ENCODE assay signal across 8 cellular contexts in the genomic region with DNA sequence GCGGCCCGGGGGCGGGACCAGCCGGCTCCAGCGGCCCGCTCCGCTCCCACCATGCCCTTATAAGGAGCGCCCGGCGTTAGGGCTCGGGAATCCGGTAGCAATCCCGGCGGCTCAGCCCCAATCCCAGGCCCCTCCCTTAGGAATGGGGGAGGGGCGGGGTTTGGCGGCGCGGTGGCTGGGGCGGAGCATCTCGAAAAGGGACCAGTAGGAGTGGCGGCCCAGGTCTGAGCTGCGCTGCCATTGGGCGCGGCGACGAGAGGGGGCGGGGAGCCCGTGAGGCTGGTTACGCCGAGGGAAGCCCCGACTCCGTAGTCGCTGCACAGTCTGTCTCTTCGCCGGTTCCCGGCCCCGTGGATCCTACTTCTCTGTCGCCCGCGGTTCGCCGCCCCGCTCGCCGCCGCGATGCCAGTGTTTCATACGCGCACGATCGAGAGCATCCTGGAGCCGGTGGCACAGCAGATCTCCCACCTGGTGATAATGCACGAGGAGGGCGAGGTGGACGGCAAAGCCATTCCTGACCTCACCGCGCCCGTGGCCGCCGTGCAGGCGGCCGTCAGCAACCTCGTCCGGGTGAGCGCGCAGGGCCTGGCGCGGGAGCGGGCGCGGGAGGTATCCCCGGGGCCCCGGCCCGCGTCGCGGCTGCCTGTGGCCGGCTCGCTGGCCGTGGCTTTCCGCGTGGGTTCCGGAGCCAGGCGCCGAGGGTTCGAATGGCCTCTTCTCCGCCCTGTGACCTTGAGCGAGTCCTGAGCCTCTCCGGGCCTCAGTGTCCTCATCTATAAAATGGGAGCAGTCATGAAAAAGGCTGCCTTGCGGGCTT. TPM values are rescaled to one million over a fixed set of nuclear protein-coding genes. Genes with fewer than 3 reads are reported as not detected.
DNase-seq lines count a peak whose midpoint lies in the region; ATAC-seq and TF ChIP-seq lines count a peak whose summit lies in the region.

A gene (plus strand): TSS at position 311 of the 817 bp plus-strand sequence. CDS start 92 bp downstream, at position 403.

- DNase-seq in GM13977 (ENCODE audit: low spot score) (peak; percentile 96), NCI-H1694 (lab: John Stamatoyannopoulos, UW) (peak; percentile 94), amniotic stem cell (lab: John Stamatoyannopoulos, UW) (peak; percentile 95), left cardiac atrium (peak; percentile 98), progenitor cell of endocrine pancreas (ENCODE audit: low spot score, unreplicated experiment) (peak; percentile 100), ureter (ENCODE audit: low spot score) (peak; percentile 99)

- peaks cover 38% of the 10 kb centered on the region for H3K4me1 Mint-ChIP-seq in T-helper 1 cell treated with Interleukin-12 subunit alpha and Interleukin-12 subunit beta and Interleukin-4 antibody, amounts not matched to agents 30 μg/mL and 1 μg/mL, for 36 hours (ENCODE audit: low read depth)
- peaks cover 25% of the 10 kb centered on the region for H3K4me1 Mint-ChIP-seq in progenitor cell of endocrine pancreas (ENCODE audit: low read depth)

- peak within 1 kb of the TSS; percentile 93 for H3K4me3 Mint-ChIP-seq in T-helper 1 cell treated with Interleukin-12 subunit alpha and Interleukin-12 subunit beta and Interleukin-4 antibody, amounts not matched to agents 30 μg/mL and 1 μg/mL, for 36 hours
- peak within 1 kb of the TSS; percentile 85 for H3K4me3 Mint-ChIP-seq in progenitor cell of endocrine pancreas (ENCODE audit: low read depth)

- peak; percentile 89 for ATAC-seq in HG02884 (IDR thresholded peaks at IDR 0.05; ENCODE audit: unreplicated experiment)
- peak; percentile 96 for ATAC-seq in left cardiac atrium

- H3K27me3 Mint-ChIP-seq in T-helper 1 cell treated with Interleukin-12 subunit alpha and Interleukin-12 subunit beta and Interleukin-4 antibody, amounts not matched to agents 30 μg/mL and 1 μg/mL, for 36 hours (ENCODE audit: low read depth): no peaks in the 10 kb centered on the region
- H3K27me3 Mint-ChIP-seq in progenitor cell of endocrine pancreas: peaks cover 10% of the 10 kb centered on the region

- no peaks in the 10 kb centered on the region for H3K9me3 Mint-ChIP-seq in T-helper 1 cell treated with Interleukin-12 subunit alpha and Interleukin-12 subunit beta and Interleukin-4 antibody, amounts not matched to agents 30 μg/mL and 1 μg/mL, for 36 hours
- H3K9me3 Mint-ChIP-seq in progenitor cell of endocrine pancreas (ENCODE audit: low read depth): peaks cover 3% of the 10 kb centered on the region

- intact Hi-C loops in left cardiac atrium (cut with DNase I): loop anchor here in 1 of 2 donors (5.0 kb wide), 1 partner anchor 34 kb away; no protein-coding TSS in a partner anchor

- peaks cover 13% of the 10 kb centered on the region for H3K36me3 Mint-ChIP-seq in T-helper 1 cell treated with Interleukin-12 subunit alpha and Interleukin-12 subunit beta and Interleukin-4 antibody, amounts not matched to agents 30 μg/mL and 1 μg/mL, for 36 hours (ENCODE audit: low read depth)
- peaks cover 4% of the 10 kb centered on the region for H3K36me3 Mint-ChIP-seq in progenitor cell of endocrine pancreas (ENCODE audit: insufficient read depth)

- peak within 1 kb of the TSS; percentile 92 for H3K27ac Mint-ChIP-seq in T-helper 1 cell treated with Interleukin-12 subunit alpha and Interleukin-12 subunit beta and Interleukin-4 antibody, amounts not matched to agents 30 μg/mL and 1 μg/mL, for 36 hours
- peak within 1 kb of the TSS; percentile 98 for H3K27ac Mint-ChIP-seq in progenitor cell of endocrine pancreas

- TF ChIP-seq CTCF in GM13977 (IDR thresholded peaks at IDR 0.05; ENCODE audit: extremely low read depth, insufficient read depth, missing control alignments) (no peak), progenitor cell of endocrine pancreas (IDR thresholded peaks at IDR 0.05; ENCODE audit: unreplicated experiment) (no peak)

- in situ Hi-C loops in GM13977 (cut with MboI; ENCODE audit: low pct_unique_long_range_greater_than_20kb, low sequenced_read_pairs, unreplicated experiment): no loop called here

RNA-seq across cellular contexts. Expression of the gene that starts here (rescaled TPM):
- total RNA-seq in left cardiac atrium: 100 to 1,000 TPM; 170 to 239 TPM
- total RNA-seq in progenitor cell of endocrine pancreas: 107 and 116 TPM in 2 replicates
- total RNA-seq in ureter: 256 TPM

Comparison
In these comparisons a context has a peak if more than half of its experiments do, and no peak if none do; other contexts are left out.
1. Peak in every context shown above with its lines: DNase-seq and ATAC-seq.